In genomic region chr19:955803-956746, GRCh38 we compare ENCODE assay signal across 20 cellular contexts. TPM values are rescaled to one million over a fixed set of nuclear protein-coding genes. Genes with fewer than 3 reads are reported as not detected.
A peak's percentile ranks its signal among the peaks of the same experiment; 100 is the strongest.
DNase-seq lines count a peak whose midpoint lies in the region; ATAC-seq, FAIRE-seq and TF ChIP-seq lines count a peak whose summit lies in the region.
"Had no signal": no experiment of that assay in that cellular context is flagged by ENCODE, and none has a peak within 500 bp of the region (broad histone marks: within the 10 kb centered on the region; RNA-seq: fewer than 3 reads in every experiment).

No MANE protein-coding gene starts in this region.

- H2AFZ ChIP-seq in HepG2 (ENCODE audit: low read length), result no peak overlapping the region

- POLR2A ChIA-PET in HepG2 (lab: Yijun Ruan, JAX), result interaction anchor here (1.1 to 4.8 kb wide), 3 partner anchors 10 to 32 kb away, joined by 3 to 39 read pairs (median 3); partner anchors contain the start of gene WDR18

- in situ Hi-C loops in HepG2 (cut with HindIII; ENCODE audit: extremely low pct_ligation_motif_present, low pct_unique_long_range_greater_than_20kb), result no loop called here

- no peak for TF ChIP-seq EP300 in HepG2 (IDR thresholded peaks at IDR 0.05; ENCODE audit: low read depth in 2 of 2, low read length in 2 of 2)
- TF ChIP-seq EP300 in HepG2 (CRISPR knock-in tag; IDR thresholded peaks at IDR 0.05; ENCODE audit: borderline replicate concordance), result no peak

- DNase-seq in HepG2 (ENCODE audit: low spot score), result no peak
- DNase-seq in right lobe of liver, result no peak
- peak; percentile 75 for DNase-seq in iPS-NIHi11 (ENCODE audit: low spot score)
- no peak for DNase-seq in HCEC 1CT
- DNase-seq in NCI-H146 treated with DMSO at 0.1 percent for 48 hours (lab: John Stamatoyannopoulos, UW; ENCODE audit: unreplicated experiment), result no peak
- DNase-seq: activated naive CD4-positive, alpha-beta T cell treated with anti-CD3 and anti-CD28 coated beads for 36 hours; COR-L47; hippocampal formation; KG1; NCI-H1417 treated with DMSO at 0.1 percent for 48 hours had no signal

- H3K27me3 ChIP-seq in HepG2 (ENCODE audit: control insufficient read depth in 1 of 2, insufficient read depth in 2 of 2, low read length in 2 of 2) (no peaks in the 10 kb centered on the region), right lobe of liver (no peaks in the 10 kb centered on the region)
- H3K27me3 ChIP-seq: ovary, upper lobe of left lung had no signal

- H3K79me2 ChIP-seq in HepG2 (ENCODE audit: insufficient read depth, low read length), result peaks cover 77% of the 10 kb centered on the region

- no peak for TF ChIP-seq RAD21 in HepG2 (CRISPR knock-in tag; IDR thresholded peaks at IDR 0.05)

- peak overlapping the region; percentile 22; the same call in 1 of the 2 replicates for H3K9ac ChIP-seq in HepG2 (ENCODE audit: insufficient read depth, low read depth, low read length)

- no peaks in the 10 kb centered on the region for H4K20me1 ChIP-seq in HepG2 (ENCODE audit: insufficient read depth, low read length)

- peak overlapping the region; percentile 99 for H3K27ac ChIP-seq in HepG2 (ENCODE audit: extremely low read length, insufficient read depth, low read length)
- H3K27ac ChIP-seq in right lobe of liver, result no peak overlapping the region
- H3K27ac ChIP-seq: epithelial cell of prostate, ovary, upper lobe of left lung had no signal

- ATAC-seq in HepG2 (no peak), right lobe of liver (no peak), GM18909 (IDR thresholded peaks at IDR 0.05; ENCODE audit: poor library complexity, unreplicated experiment) (no peak)
- ATAC-seq: A549, Right ventricle myocardium inferior had no signal

- H3K4me2 ChIP-seq in HepG2 (ENCODE audit: low read depth, low read length), result no peak overlapping the region
- H3K4me2 ChIP-seq: A549 had no signal

- intact Hi-C loops in HepG2 (cut with micrococcal nuclease; ENCODE audit: unreplicated experiment) (no loop called here), right lobe of liver (cut with DNase I) (no loop called here)

- peak in 1 of 2 experiments; percentile 35; a peak in 1 of 4 replicates for TF ChIP-seq POLR2A in HepG2 (IDR thresholded peaks at IDR 0.05; ENCODE audit: insufficient read depth in 1 of 2, low read depth in 2 of 2, low read length in 2 of 2)
- TF ChIP-seq POLR2A in right lobe of liver (IDR thresholded peaks at IDR 0.05), result no peak

- no peak for FAIRE-seq in HepG2 (lab: Jason Lieb, UNC)
- FAIRE-seq: A549, TTC549 had no signal

- H3K4me1 ChIP-seq in HepG2 (ENCODE audit: insufficient read depth, low read length) (peaks cover 91% of the 10 kb centered on the region), right lobe of liver (no peaks in the 10 kb centered on the region)

- peaks cover 8 to 22% of the 10 kb centered on the region in 2 experiments; a peak in 4 of 5 replicates for H3K36me3 ChIP-seq in HepG2 (replicated peaks in 1 of 2; ENCODE audit: control insufficient read depth in 1 of 2, insufficient read depth in 2 of 2, low read length in 2 of 2)
- H3K36me3 ChIP-seq in right lobe of liver, result no peaks in the 10 kb centered on the region
- H3K36me3 ChIP-seq: ovary had no signal

- TF ChIP-seq CTCF in HepG2 (CRISPR knock-in tag; IDR thresholded peaks at IDR 0.05) (no peak), right lobe of liver (IDR thresholded peaks at IDR 0.05) (no peak)

- 95% methylated on average over 33 of the region's 54 CpGs for WGBS in HepG2 (ENCODE audit: low lambda C conversion rate)
- 87% methylated on average over 23 of the region's 54 CpGs for WGBS in right lobe of liver (ENCODE audit: insufficient coverage, low coverage, low lambda C conversion rate, missing lambda C conversion rate)

- CTCF ChIA-PET in HepG2 (lab: Yijun Ruan, JAX; ENCODE audit: low intra/inter-chr PET ratio, low total read pairs), result no interaction called here

- H3K4me3 ChIP-seq in HepG2 (replicated peaks in 1 of 3; ENCODE audit: insufficient read depth in 1 of 3, low read depth in 2 of 3, low read length in 3 of 3) (no peak overlapping the region), right lobe of liver (no peak overlapping the region)
- H3K4me3 ChIP-seq: A549, ovary, upper lobe of left lung had no signal

- H3K9me3 ChIP-seq in HepG2 (ENCODE audit: low read length) (no peaks in the 10 kb centered on the region), right lobe of liver (no peaks in the 10 kb centered on the region)
- H3K9me3 ChIP-seq: A549, ovary, upper lobe of left lung had no signal

- BruUV-seq in HepG2 (replicated peaks; lab: Mats Ljungman, UMichigan), result no TSS peak

RNA-seq across cellular contexts. Expression of gene WDR18, which starts 28.1 kb away (rescaled TPM):
- total RNA-seq in HepG2 (2016; rRNA removed; fragmentation: Illumina TruSeq; extraction: Trizol) (47.6 and 49.7 TPM in 2 replicates), right lobe of liver (10 to 100 TPM; 19.0 to 56.2 (median 29.7) TPM)
- total RNA-seq in HepG2 (2016; cell fraction: cytosol; rRNA removed; fragmentation: Illumina TruSeq; extraction: Trizol; ENCODE audit: low read depth), result 26.1 and 29.1 TPM in 2 replicates
- 48.0 and 48.9 TPM in 2 replicates for total RNA-seq in HepG2 (2016; cell fraction: insoluble cytoplasmic fraction; rRNA removed; fragmentation: Illumina TruSeq; extraction: Trizol)
- total RNA-seq in HepG2 (2016; cell fraction: membrane; rRNA removed; fragmentation: Illumina TruSeq; extraction: Trizol), result 31.0 and 31.9 TPM in 2 replicates
- 29.6 and 30.6 TPM in 2 replicates for total RNA-seq in HepG2 (2016; cell fraction: nucleus; rRNA removed; fragmentation: Illumina TruSeq; extraction: Trizol)
- polyA plus RNA-seq in HepG2 (2011; rRNA removed), result 36.4 and 44.6 TPM in 2 replicates
- 25.5 and 56.5 TPM in 2 replicates for polyA plus RNA-seq in HepG2 (2011; cell fraction: cytosol; rRNA removed)
- 182 and 212 TPM in 2 replicates for polyA plus RNA-seq in HepG2 (2011; cell fraction: nucleus; rRNA removed)
- polyA plus RNA-seq in HepG2 (2012), result 32.8 and 36.1 TPM in 2 replicates
- polyA plus RNA-seq in HepG2 (2016; cell fraction: cytosol; fragmentation: Illumina TruSeq; extraction: Trizol; ENCODE audit: low read depth), result 33.6 and 34.5 TPM in 2 replicates
- polyA plus RNA-seq in HepG2 (2016; cell fraction: insoluble cytoplasmic fraction; fragmentation: Illumina TruSeq; extraction: Trizol; ENCODE audit: low read depth), result 54.6 and 65.2 TPM in 2 replicates
- 27.0 and 27.2 TPM in 2 replicates for polyA plus RNA-seq in HepG2 (2016; cell fraction: membrane; fragmentation: Illumina TruSeq; extraction: Trizol; ENCODE audit: low read depth)
- 69.0 and 72.3 TPM in 2 replicates for polyA plus RNA-seq in HepG2 (2016; cell fraction: nucleus; fragmentation: Illumina TruSeq; extraction: Trizol; ENCODE audit: insufficient read depth, low read depth)
- polyA minus RNA-seq in HepG2 (2011; rRNA and poly(A)+ RNA removed; ENCODE audit: low replicate concordance), result 59.9 and 104 TPM in 2 replicates
- polyA minus RNA-seq in HepG2 (2011; cell fraction: cytosol; rRNA and poly(A)+ RNA removed), result 40.3 and 49.5 TPM in 2 replicates
- 29.6 and 30.8 TPM in 2 replicates for polyA minus RNA-seq in HepG2 (2011; cell fraction: nucleus; rRNA and poly(A)+ RNA removed)

RNA-seq across cellular contexts. Expression of gene ARID3A, which starts 30.2 kb away (rescaled TPM):
- total RNA-seq in HepG2 (2016; rRNA removed; fragmentation: Illumina TruSeq; extraction: Trizol) (53.8 and 71.3 TPM in 2 replicates), right lobe of liver (1 to 10 TPM in 5 of 6 experiments, under 1 TPM in 1; 0.74 to 5.3 (median 1.9) TPM)
- 26.5 and 31.5 TPM in 2 replicates for total RNA-seq in HepG2 (2016; cell fraction: cytosol; rRNA removed; fragmentation: Illumina TruSeq; extraction: Trizol; ENCODE audit: low read depth)
- 41.5 and 68.9 TPM in 2 replicates for total RNA-seq in HepG2 (2016; cell fraction: insoluble cytoplasmic fraction; rRNA removed; fragmentation: Illumina TruSeq; extraction: Trizol)
- total RNA-seq in HepG2 (2016; cell fraction: membrane; rRNA removed; fragmentation: Illumina TruSeq; extraction: Trizol), result 56.8 and 62.2 TPM in 2 replicates
- total RNA-seq in HepG2 (2016; cell fraction: nucleus; rRNA removed; fragmentation: Illumina TruSeq; extraction: Trizol), result 35.6 and 47.1 TPM in 2 replicates
- 77.9 and 102 TPM in 2 replicates for polyA plus RNA-seq in HepG2 (2011; rRNA removed)
- polyA plus RNA-seq in HepG2 (2011; cell fraction: cytosol; rRNA removed), result 44.7 and 68.0 TPM in 2 replicates
- 150 and 160 TPM in 2 replicates for polyA plus RNA-seq in HepG2 (2011; cell fraction: nucleus; rRNA removed)
- 78.6 and 99.3 TPM in 2 replicates for polyA plus RNA-seq in HepG2 (2012)
- 31.0 and 31.3 TPM in 2 replicates for polyA plus RNA-seq in HepG2 (2016; cell fraction: cytosol; fragmentation: Illumina TruSeq; extraction: Trizol; ENCODE audit: low read depth)
- 58.1 and 70.4 TPM in 2 replicates for polyA plus RNA-seq in HepG2 (2016; cell fraction: insoluble cytoplasmic fraction; fragmentation: Illumina TruSeq; extraction: Trizol; ENCODE audit: low read depth)
- 47.1 and 58.2 TPM in 2 replicates for polyA plus RNA-seq in HepG2 (2016; cell fraction: membrane; fragmentation: Illumina TruSeq; extraction: Trizol; ENCODE audit: low read depth)
- 76.0 and 89.6 TPM in 2 replicates for polyA plus RNA-seq in HepG2 (2016; cell fraction: nucleus; fragmentation: Illumina TruSeq; extraction: Trizol; ENCODE audit: insufficient read depth, low read depth)
- 15.5 and 299 TPM in 2 replicates for polyA minus RNA-seq in HepG2 (2011; rRNA and poly(A)+ RNA removed; ENCODE audit: low replicate concordance)
- 163 and 199 TPM in 2 replicates for polyA minus RNA-seq in HepG2 (2011; cell fraction: cytosol; rRNA and poly(A)+ RNA removed)
- 48.5 and 77.1 TPM in 2 replicates for polyA minus RNA-seq in HepG2 (2011; cell fraction: nucleus; rRNA and poly(A)+ RNA removed)

RNA-seq across cellular contexts. Expression of gene KISS1R, which starts 38.9 kb away (rescaled TPM):
- total RNA-seq in HepG2 (2016; rRNA removed; fragmentation: Illumina TruSeq; extraction: Trizol) (3.9 and 10.2 TPM in 2 replicates), right lobe of liver (under 1 TPM in 1 of 6 experiments, not detected in 5; 0.47 TPM)
- 4.7 and 5.1 TPM in 2 replicates for total RNA-seq in HepG2 (2016; cell fraction: cytosol; rRNA removed; fragmentation: Illumina TruSeq; extraction: Trizol; ENCODE audit: low read depth)
- 3.2 and 9.6 TPM in 2 replicates for total RNA-seq in HepG2 (2016; cell fraction: insoluble cytoplasmic fraction; rRNA removed; fragmentation: Illumina TruSeq; extraction: Trizol)
- total RNA-seq in HepG2 (2016; cell fraction: membrane; rRNA removed; fragmentation: Illumina TruSeq; extraction: Trizol), result 7.1 and 8.6 TPM in 2 replicates
- 8.2 and 8.4 TPM in 2 replicates for total RNA-seq in HepG2 (2016; cell fraction: nucleus; rRNA removed; fragmentation: Illumina TruSeq; extraction: Trizol)
- 1.1 and 1.5 TPM in 2 replicates for polyA plus RNA-seq in HepG2 (2011; rRNA removed)
- 1.6 and 3.0 TPM in 2 replicates for polyA plus RNA-seq in HepG2 (2011; cell fraction: cytosol; rRNA removed)
- 10.4 and 11.9 TPM in 2 replicates for polyA plus RNA-seq in HepG2 (2011; cell fraction: nucleus; rRNA removed)
- 2.8 and 4.0 TPM in 2 replicates for polyA plus RNA-seq in HepG2 (2012)
- 3.6 and 4.4 TPM in 2 replicates for polyA plus RNA-seq in HepG2 (2016; cell fraction: cytosol; fragmentation: Illumina TruSeq; extraction: Trizol; ENCODE audit: low read depth)
- 4.2 and 5.9 TPM in 2 replicates for polyA plus RNA-seq in HepG2 (2016; cell fraction: insoluble cytoplasmic fraction; fragmentation: Illumina TruSeq; extraction: Trizol; ENCODE audit: low read depth)
- 4.5 and 6.0 TPM in 2 replicates for polyA plus RNA-seq in HepG2 (2016; cell fraction: membrane; fragmentation: Illumina TruSeq; extraction: Trizol; ENCODE audit: low read depth)
- 15.3 and 19.1 TPM in 2 replicates for polyA plus RNA-seq in HepG2 (2016; cell fraction: nucleus; fragmentation: Illumina TruSeq; extraction: Trizol; ENCODE audit: insufficient read depth, low read depth)
- polyA minus RNA-seq in HepG2 (2011; rRNA and poly(A)+ RNA removed; ENCODE audit: low replicate concordance), result 5.9 TPM in 1 of 2 replicates, not detected in the other
- 2.4 and 3.7 TPM in 2 replicates for polyA minus RNA-seq in HepG2 (2011; cell fraction: cytosol; rRNA and poly(A)+ RNA removed)
- 0.50 and 0.77 TPM in 2 replicates for polyA minus RNA-seq in HepG2 (2011; cell fraction: nucleus; rRNA and poly(A)+ RNA removed)
- total RNA-seq: cardiac septum, lung microvascular endothelial cell, Right ventricle myocardium inferior, upper lobe of left lung had no signal
- polyA plus RNA-seq: ovary had no signal

RNA-seq across cellular contexts. Expression of gene R3HDM4, which starts 43.1 kb away (rescaled TPM):
- total RNA-seq in HepG2 (2016; rRNA removed; fragmentation: Illumina TruSeq; extraction: Trizol) (21.8 and 26.2 TPM in 2 replicates), right lobe of liver (10 to 100 TPM; 14.5 to 28.2 (median 20.5) TPM)
- total RNA-seq in HepG2 (2016; cell fraction: cytosol; rRNA removed; fragmentation: Illumina TruSeq; extraction: Trizol; ENCODE audit: low read depth), result 17.5 and 31.0 TPM in 2 replicates
- 22.0 and 24.7 TPM in 2 replicates for total RNA-seq in HepG2 (2016; cell fraction: insoluble cytoplasmic fraction; rRNA removed; fragmentation: Illumina TruSeq; extraction: Trizol)
- 29.7 and 34.2 TPM in 2 replicates for total RNA-seq in HepG2 (2016; cell fraction: membrane; rRNA removed; fragmentation: Illumina TruSeq; extraction: Trizol)
- total RNA-seq in HepG2 (2016; cell fraction: nucleus; rRNA removed; fragmentation: Illumina TruSeq; extraction: Trizol), result 16.4 and 18.7 TPM in 2 replicates
- 26.9 and 40.4 TPM in 2 replicates for polyA plus RNA-seq in HepG2 (2011; rRNA removed)
- polyA plus RNA-seq in HepG2 (2011; cell fraction: cytosol; rRNA removed), result 30.7 and 39.0 TPM in 2 replicates
- 57.8 and 68.0 TPM in 2 replicates for polyA plus RNA-seq in HepG2 (2011; cell fraction: nucleus; rRNA removed)
- polyA plus RNA-seq in HepG2 (2012), result 22.6 and 31.3 TPM in 2 replicates
- 24.5 and 25.3 TPM in 2 replicates for polyA plus RNA-seq in HepG2 (2016; cell fraction: cytosol; fragmentation: Illumina TruSeq; extraction: Trizol; ENCODE audit: low read depth)
- polyA plus RNA-seq in HepG2 (2016; cell fraction: insoluble cytoplasmic fraction; fragmentation: Illumina TruSeq; extraction: Trizol; ENCODE audit: low read depth), result 39.3 and 43.4 TPM in 2 replicates
- polyA plus RNA-seq in HepG2 (2016; cell fraction: membrane; fragmentation: Illumina TruSeq; extraction: Trizol; ENCODE audit: low read depth), result 44.4 and 45.0 TPM in 2 replicates
- 58.7 and 76.5 TPM in 2 replicates for polyA plus RNA-seq in HepG2 (2016; cell fraction: nucleus; fragmentation: Illumina TruSeq; extraction: Trizol; ENCODE audit: insufficient read depth, low read depth)
- polyA minus RNA-seq in HepG2 (2011; rRNA and poly(A)+ RNA removed; ENCODE audit: low replicate concordance), result 15.6 and 40.4 TPM in 2 replicates
- polyA minus RNA-seq in HepG2 (2011; cell fraction: cytosol; rRNA and poly(A)+ RNA removed), result 11.7 and 15.6 TPM in 2 replicates
- 8.1 and 9.8 TPM in 2 replicates for polyA minus RNA-seq in HepG2 (2011; cell fraction: nucleus; rRNA and poly(A)+ RNA removed)

RNA-seq across cellular contexts. Expression of gene GRIN3B, which starts 44.1 kb away (rescaled TPM):
- 0.07 TPM in 1 of 2 replicates, not detected in the other for total RNA-seq in HepG2 (2016; rRNA removed; fragmentation: Illumina TruSeq; extraction: Trizol)
- total RNA-seq in HepG2 (2016; cell fraction: cytosol; rRNA removed; fragmentation: Illumina TruSeq; extraction: Trizol; ENCODE audit: low read depth), result not detected in 2 replicates
- total RNA-seq in HepG2 (2016; cell fraction: insoluble cytoplasmic fraction; rRNA removed; fragmentation: Illumina TruSeq; extraction: Trizol), result 0.17 TPM in 1 of 2 replicates, not detected in the other
- not detected in 2 replicates for total RNA-seq in HepG2 (2016; cell fraction: membrane; rRNA removed; fragmentation: Illumina TruSeq; extraction: Trizol)
- 0.28 TPM in 1 of 2 replicates, not detected in the other for total RNA-seq in HepG2 (2016; cell fraction: nucleus; rRNA removed; fragmentation: Illumina TruSeq; extraction: Trizol)
- 0.20 and 0.34 TPM in 2 replicates for polyA plus RNA-seq in HepG2 (2011; rRNA removed)
- polyA plus RNA-seq in HepG2 (2011; cell fraction: cytosol; rRNA removed), result 0.15 and 0.47 TPM in 2 replicates
- polyA plus RNA-seq in HepG2 (2011; cell fraction: nucleus; rRNA removed), result 2.8 and 7.1 TPM in 2 replicates
- 0.23 and 0.28 TPM in 2 replicates for polyA plus RNA-seq in HepG2 (2012)
- not detected in 2 replicates for polyA plus RNA-seq in HepG2 (2016; cell fraction: cytosol; fragmentation: Illumina TruSeq; extraction: Trizol; ENCODE audit: low read depth)
- not detected in 2 replicates for polyA plus RNA-seq in HepG2 (2016; cell fraction: insoluble cytoplasmic fraction; fragmentation: Illumina TruSeq; extraction: Trizol; ENCODE audit: low read depth)
- not detected in 2 replicates for polyA plus RNA-seq in HepG2 (2016; cell fraction: membrane; fragmentation: Illumina TruSeq; extraction: Trizol; ENCODE audit: low read depth)
- polyA plus RNA-seq in HepG2 (2016; cell fraction: nucleus; fragmentation: Illumina TruSeq; extraction: Trizol; ENCODE audit: insufficient read depth, low read depth), result 0.27 and 0.38 TPM in 2 replicates
- polyA minus RNA-seq in HepG2 (2011; rRNA and poly(A)+ RNA removed; ENCODE audit: low replicate concordance), result 0.42 TPM in 1 of 2 replicates, not detected in the other
- not detected in 2 replicates for polyA minus RNA-seq in HepG2 (2011; cell fraction: cytosol; rRNA and poly(A)+ RNA removed)
- 0.13 and 0.37 TPM in 2 replicates for polyA minus RNA-seq in HepG2 (2011; cell fraction: nucleus; rRNA and poly(A)+ RNA removed)
- under 1 TPM in 1 of 6 experiments, not detected in 5; 0.06 TPM for total RNA-seq in right lobe of liver
- total RNA-seq: activated CD8-positive, alpha-beta memory T cell treated with anti-CD3 and anti-CD28 coated beads for 36 hours; cardiac septum had no signal

Comparison
In these comparisons a context has a peak if more than half of its experiments do, and no peak if none do; other contexts are left out.
1. RNA of gene ARID3A, which starts 30.2 kb away (total RNA-seq): 26.5 to 71.3 TPM in HepG2; 0.74 to 5.3 TPM in right lobe of liver; every median in the first group is over 4 times any median in the second.